1 cellular context compared by ENCODE assay signal in the genomic region with DNA sequence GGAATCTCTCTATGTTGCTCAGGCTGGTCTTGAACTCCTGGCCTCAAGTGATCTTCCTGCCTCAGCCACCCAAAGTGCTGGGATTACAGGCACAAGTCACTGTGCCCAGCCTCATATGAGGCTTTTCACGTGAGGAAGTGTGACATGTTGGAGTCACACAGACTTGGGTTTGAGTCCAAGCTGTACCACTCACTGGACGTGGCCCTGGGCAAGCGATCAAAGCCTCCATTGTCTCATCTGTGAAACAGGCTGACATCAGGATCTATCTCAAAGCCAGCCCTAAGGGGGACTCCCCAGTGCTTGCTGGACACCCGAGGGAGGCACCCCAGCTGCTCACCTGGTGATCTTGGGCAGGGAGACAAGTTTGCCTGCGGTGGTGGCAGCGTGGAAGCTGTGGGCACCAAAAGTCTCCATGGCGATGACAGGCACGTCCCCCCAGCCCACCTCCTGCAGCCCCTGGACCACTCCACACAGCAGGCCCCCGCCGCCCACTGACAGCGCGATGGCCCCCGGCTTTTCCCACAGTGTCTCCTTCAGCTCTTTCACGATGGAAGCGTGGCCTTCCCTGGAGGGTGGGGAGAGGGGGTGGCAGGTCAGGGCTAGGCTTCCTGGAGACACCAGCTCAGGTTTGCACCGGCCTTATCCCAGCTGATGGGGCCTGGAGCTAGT.
TF ChIP-seq lines count a peak whose summit lies in the region.

No MANE protein-coding gene starts in this region.

TF ChIP-seq in GM12878, 131 proteins besides CTCF, POLR2A, EP300 and RAD21:
- TF ChIP-seq ZNF384 (IDR thresholded peaks at IDR 0.05; ENCODE audit: borderline replicate concordance, low read depth, low read length) = no peak
- TF ChIP-seq BACH1 (IDR thresholded peaks at IDR 0.05; ENCODE audit: borderline replicate concordance) = no peak
- no peak for TF ChIP-seq MYC (IDR thresholded peaks at IDR 0.05; ENCODE audit: insufficient read depth, insufficient read length, insufficient replicate concordance, low read length, severe bottlenecking)
- TF ChIP-seq, protein P1, sequence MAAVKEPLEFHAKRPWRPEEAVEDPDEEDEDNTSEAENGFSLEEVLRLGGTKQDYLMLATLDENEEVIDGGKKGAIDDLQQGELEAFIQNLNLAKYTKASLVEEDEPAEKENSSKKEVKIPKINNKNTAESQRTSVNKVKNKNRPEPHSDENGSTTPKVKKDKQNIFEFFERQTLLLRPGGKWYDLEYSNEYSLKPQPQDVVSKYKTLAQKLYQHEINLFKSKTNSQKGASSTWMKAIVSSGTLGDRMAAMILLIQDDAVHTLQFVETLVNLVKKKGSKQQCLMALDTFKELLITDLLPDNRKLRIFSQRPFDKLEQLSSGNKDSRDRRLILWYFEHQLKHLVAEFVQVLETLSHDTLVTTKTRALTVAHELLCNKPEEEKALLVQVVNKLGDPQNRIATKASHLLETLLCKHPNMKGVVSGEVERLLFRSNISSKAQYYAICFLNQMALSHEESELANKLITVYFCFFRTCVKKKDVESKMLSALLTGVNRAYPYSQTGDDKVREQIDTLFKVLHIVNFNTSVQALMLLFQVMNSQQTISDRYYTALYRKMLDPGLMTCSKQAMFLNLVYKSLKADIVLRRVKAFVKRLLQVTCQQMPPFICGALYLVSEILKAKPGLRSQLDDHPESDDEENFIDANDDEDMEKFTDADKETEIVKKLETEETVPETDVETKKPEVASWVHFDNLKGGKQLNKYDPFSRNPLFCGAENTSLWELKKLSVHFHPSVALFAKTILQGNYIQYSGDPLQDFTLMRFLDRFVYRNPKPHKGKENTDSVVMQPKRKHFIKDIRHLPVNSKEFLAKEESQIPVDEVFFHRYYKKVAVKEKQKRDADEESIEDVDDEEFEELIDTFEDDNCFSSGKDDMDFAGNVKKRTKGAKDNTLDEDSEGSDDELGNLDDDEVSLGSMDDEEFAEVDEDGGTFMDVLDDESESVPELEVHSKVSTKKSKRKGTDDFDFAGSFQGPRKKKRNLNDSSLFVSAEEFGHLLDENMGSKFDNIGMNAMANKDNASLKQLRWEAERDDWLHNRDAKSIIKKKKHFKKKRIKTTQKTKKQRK (IDR thresholded peaks at IDR 0.05; ENCODE audit: low read depth, low read length) = no peak
- TF ChIP-seq ZNF687 (IDR thresholded peaks at IDR 0.05) = no peak
- TF ChIP-seq BCL11A (IDR thresholded peaks at IDR 0.05; ENCODE audit: low read depth, low read length) = no peak
- no peak for TF ChIP-seq CHD1 (IDR thresholded peaks at IDR 0.05; ENCODE audit: low read depth, low read length)
- TF ChIP-seq, protein P2, sequence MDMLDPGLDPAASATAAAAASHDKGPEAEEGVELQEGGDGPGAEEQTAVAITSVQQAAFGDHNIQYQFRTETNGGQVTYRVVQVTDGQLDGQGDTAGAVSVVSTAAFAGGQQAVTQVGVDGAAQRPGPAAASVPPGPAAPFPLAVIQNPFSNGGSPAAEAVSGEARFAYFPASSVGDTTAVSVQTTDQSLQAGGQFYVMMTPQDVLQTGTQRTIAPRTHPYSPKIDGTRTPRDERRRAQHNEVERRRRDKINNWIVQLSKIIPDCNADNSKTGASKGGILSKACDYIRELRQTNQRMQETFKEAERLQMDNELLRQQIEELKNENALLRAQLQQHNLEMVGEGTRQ (IDR thresholded peaks at IDR 0.05; ENCODE audit: borderline replicate concordance, low read depth, low read length) = no peak
- TF ChIP-seq ASH2L (IDR thresholded peaks at IDR 0.05; ENCODE audit: borderline replicate concordance, low read depth) = no peak
- no peak for TF ChIP-seq ETV6 (conservative IDR thresholded peaks at IDR 0.05 in 1 of 2, IDR thresholded peaks at IDR 0.05 in 1 of 2; ENCODE audit: borderline replicate concordance in 1 of 2, low read depth in 1 of 2)
- TF ChIP-seq LARP7 (IDR thresholded peaks at IDR 0.05) = no peak
